Comparison of ENCODE assay signal across 10 cellular contexts in genomic region chr10:70379581-70380176, GRCh38. TPM values are rescaled to one million over a fixed set of nuclear protein-coding genes. Genes with fewer than 3 reads are reported as not detected.
DNase-seq lines count a peak whose midpoint lies in the region; ATAC-seq and TF ChIP-seq lines count a peak whose summit lies in the region.
"Had no signal": no experiment of that assay in that cellular context is flagged by ENCODE, and none has a peak within 500 bp of the region (broad histone marks: within the 10 kb centered on the region; RNA-seq: fewer than 3 reads in every experiment).

No MANE protein-coding gene starts in this region.

- H3K4me2 ChIP-seq in PC-3 (ENCODE audit: low read length), result no peak overlapping the region

- no peaks in the 10 kb centered on the region for H3K9me3 Mint-ChIP-seq in natural killer cell
- no peaks in the 10 kb centered on the region for H3K9me3 Mint-ChIP-seq in natural killer cell treated with Interleukin-12 subunit alpha and Interleukin-12 subunit beta and Interleukin-15 and Interleukin-18, amount 100 ng/mL, for 72 hours

- H3K27me3 ChIP-seq in PC-3 (ENCODE audit: low read length), result no peaks in the 10 kb centered on the region
- no peaks in the 10 kb centered on the region for H3K27me3 ChIP-seq in foreskin keratinocyte
- H3K27me3 ChIP-seq in upper lobe of left lung, result no peaks in the 10 kb centered on the region

- intact Hi-C loops in natural killer cell (cut with micrococcal nuclease), result no loop called here
- intact Hi-C loops in PC-3 (cut with micrococcal nuclease), result loop anchor here (2.0 kb wide), 1 partner anchor 163 kb away; no protein-coding TSS in a partner anchor

- H3K9ac ChIP-seq in PC-3 (ENCODE audit: low read length), result no peak overlapping the region

- H3K36me3 Mint-ChIP-seq in natural killer cell, result no peaks in the 10 kb centered on the region
- no peaks in the 10 kb centered on the region for H3K36me3 Mint-ChIP-seq in natural killer cell treated with Interleukin-12 subunit alpha and Interleukin-12 subunit beta and Interleukin-15 and Interleukin-18, amount 100 ng/mL, for 72 hours

- peaks cover 15% of the 10 kb centered on the region for H4K20me1 ChIP-seq in PC-3 (ENCODE audit: low read length)

- H3K9me2 ChIP-seq in PC-3 (replicated peaks; ENCODE audit: low read length), result no peaks in the 10 kb centered on the region

- no peak overlapping the region for H3K27ac ChIP-seq in PC-3 (ENCODE audit: low read length)
- H3K27ac ChIP-seq in foreskin keratinocyte, result no peak overlapping the region
- no peak overlapping the region for H3K27ac ChIP-seq in upper lobe of left lung

- BruUV-seq in PC-3 (replicated peaks; lab: Mats Ljungman, UMichigan), result no TSS peak

- H3K9me3 ChIP-seq in PC-3 (ENCODE audit: low read length), result no peaks in the 10 kb centered on the region
- peaks cover 0 to 8% (median 2%) of the 10 kb centered on the region in 4 donors for H3K9me3 ChIP-seq in upper lobe of left lung

- peaks cover 6 to 12% of the 10 kb centered on the region in 2 donors for H3K4me1 Mint-ChIP-seq in natural killer cell
- peaks cover 0 to 12% of the 10 kb centered on the region in 2 donors for H3K4me1 Mint-ChIP-seq in natural killer cell treated with Interleukin-12 subunit alpha and Interleukin-12 subunit beta and Interleukin-15 and Interleukin-18, amount 100 ng/mL, for 72 hours (ENCODE audit: low read depth in 2 of 2)

- no peak for TF ChIP-seq EP300 in upper lobe of left lung (IDR thresholded peaks at IDR 0.05)

- H3K4me1 ChIP-seq in PC-3 (ENCODE audit: insufficient read depth, low read length) (peaks cover 35% of the 10 kb centered on the region), foreskin keratinocyte (peaks cover 12% of the 10 kb centered on the region), upper lobe of left lung (peaks cover 10 to 16% (median 13%) of the 10 kb centered on the region in 4 donors)

- no peak overlapping the region for H2AFZ ChIP-seq in PC-3 (ENCODE audit: low read length)

- peaks cover 3% of the 10 kb centered on the region; the same call in 1 of the 2 replicates for H3K36me3 ChIP-seq in PC-3 (ENCODE audit: low read depth, low read length)
- no peaks in the 10 kb centered on the region for H3K36me3 ChIP-seq in upper lobe of left lung

- H3F3A ChIP-seq in PC-3 (ENCODE audit: low read length, unreplicated experiment), result peaks cover 6% of the 10 kb centered on the region

- H3K4me3 ChIP-seq in PC-3 (ENCODE audit: low read length), result no peak overlapping the region
- H3K4me3 ChIP-seq in upper lobe of left lung, result no peak overlapping the region

- ATAC-seq in natural killer cell (no peak), PC-3 (no peak), foreskin keratinocyte (no peak), upper lobe of left lung (ENCODE audit: low FRiP score in 2 of 2) (no peak), GM21390 (IDR thresholded peaks at IDR 0.05; ENCODE audit: unreplicated experiment) (no peak)
- ATAC-seq in natural killer cell treated with Interleukin-12 subunit alpha and Interleukin-12 subunit beta and Interleukin-15 and Interleukin-18, amount 100 ng/mL, for 72 hours, result no peak

- peaks cover 0 to 3% of the 10 kb centered on the region in 2 donors for H3K27me3 Mint-ChIP-seq in natural killer cell (ENCODE audit: low read depth in 2 of 2)
- peaks cover 0 to 2% of the 10 kb centered on the region in 2 donors for H3K27me3 Mint-ChIP-seq in natural killer cell treated with Interleukin-12 subunit alpha and Interleukin-12 subunit beta and Interleukin-15 and Interleukin-18, amount 100 ng/mL, for 72 hours

- H3K4me3 Mint-ChIP-seq in natural killer cell, result no peak overlapping the region
- no peak overlapping the region for H3K4me3 Mint-ChIP-seq in natural killer cell treated with Interleukin-12 subunit alpha and Interleukin-12 subunit beta and Interleukin-15 and Interleukin-18, amount 100 ng/mL, for 72 hours
- H3K4me3 Mint-ChIP-seq: activated B cell treated with CpG ODN at 0.5 μM for 24 hours had no signal

- peak; percentile 18 for TF ChIP-seq CTCF in natural killer cell (IDR thresholded peaks at IDR 0.05)
- TF ChIP-seq CTCF in PC-3 (conservative IDR thresholded peaks at IDR 0.05; ENCODE audit: low read depth, low read length), result peak; percentile 96
- peak; percentile 61 for TF ChIP-seq CTCF in foreskin keratinocyte (conservative IDR thresholded peaks at IDR 0.05)
- peak in 5 of 6 experiments; percentile 22 to 41 (median 30) for TF ChIP-seq CTCF in upper lobe of left lung (IDR thresholded peaks at IDR 0.05)

- POLR2A ChIA-PET in PC-3 (lab: Charles Lee; ENCODE audit: unreplicated experiment), result interaction anchor here (0.6 kb wide), 1 partner anchor 12 kb away, joined by 15 read pairs; no protein-coding TSS in a partner anchor

- H3K79me2 ChIP-seq in PC-3 (ENCODE audit: low read length), result peaks cover 45% of the 10 kb centered on the region

- no peak overlapping the region for H3K27ac Mint-ChIP-seq in natural killer cell
- H3K27ac Mint-ChIP-seq in natural killer cell treated with Interleukin-12 subunit alpha and Interleukin-12 subunit beta and Interleukin-15 and Interleukin-18, amount 100 ng/mL, for 72 hours, result no peak overlapping the region
- H3K27ac Mint-ChIP-seq: activated B cell treated with CpG ODN at 0.5 μM for 24 hours had no signal

- no peak for TF ChIP-seq POLR2A in upper lobe of left lung (IDR thresholded peaks at IDR 0.05)

- DNase-seq in natural killer cell (no peak), PC-3 (peak; percentile 83), foreskin keratinocyte (no peak), upper lobe of left lung (no peak), COLO668 (lab: John Stamatoyannopoulos, UW; ENCODE audit: unreplicated experiment) (no peak), activated gamma-delta T cell treated with Interleukin-2 at 50 U/mL for 16 hours (no peak)
- DNase-seq in natural killer cell treated with Interleukin-12 subunit alpha and Interleukin-12 subunit beta and Interleukin-15 and Interleukin-18, amount 100 ng/mL, for 72 hours (ENCODE audit: low spot score), result no peak
- DNase-seq: activated B cell treated with CpG ODN at 0.5 μM for 24 hours; stimulated activated CD4-positive, alpha-beta T cell treated with anti-CD3 and anti-CD28 coated beads, Interleukin-12 subunit alpha, Interleukin-12 subunit beta, amount 100 ng/mL, for 4 hours had no signal

- CTCF ChIA-PET in PC-3 (lab: Charles Lee), result interaction anchor here (0.5 to 1.5 kb wide), 9 partner anchors 8 to 158 kb away, joined by 3 to 10 read pairs (median 5); partner anchors contain the start of gene EIF4EBP2

- 93% methylated on average over 9 to 14 of the region's 14 CpGs for WGBS in upper lobe of left lung, 2 donors

RNA-seq across cellular contexts. Expression of gene LRRC20, which starts 2.7 kb away (rescaled TPM):
- total RNA-seq in natural killer cell (1 to 10 TPM; 1.2 to 1.5 (median 1.3) TPM), PC-3 (2014; rRNA removed) (58.7 and 59.0 TPM in 2 replicates), foreskin keratinocyte (8.5 and 12.7 TPM in 2 replicates), upper lobe of left lung (10 to 100 TPM in 3 of 6 donors, 1 to 10 TPM in 3; 7.9 to 17.0 (median 10.7) TPM)
- 10 to 100 TPM in 1 of 2 donors, 1 to 10 TPM in 1; 6.5 to 17.1 TPM for total RNA-seq in natural killer cell treated with Interleukin-12 subunit alpha and Interleukin-12 subunit beta and Interleukin-15 and Interleukin-18, amount 100 ng/mL, for 72 hours
- polyA plus RNA-seq in foreskin keratinocyte, result 7.9 and 10.5 TPM in 2 replicates

RNA-seq across cellular contexts. Expression of gene EIF4EBP2, which starts 24.3 kb away (rescaled TPM):
- total RNA-seq in natural killer cell (10 to 100 TPM; 60.6 to 71.6 (median 71.1) TPM), PC-3 (2014; rRNA removed) (29.2 and 32.6 TPM in 2 replicates), foreskin keratinocyte (23.4 and 27.5 TPM in 2 replicates), upper lobe of left lung (10 to 100 TPM; 36.3 to 85.1 (median 58.9) TPM)
- total RNA-seq in natural killer cell treated with Interleukin-12 subunit alpha and Interleukin-12 subunit beta and Interleukin-15 and Interleukin-18, amount 100 ng/mL, for 72 hours, result 10 to 100 TPM; 49.8 to 54.6 TPM
- 7.2 and 10.0 TPM in 2 replicates for polyA plus RNA-seq in foreskin keratinocyte

Comparison
In these comparisons a context has a peak if more than half of its experiments do, and no peak if none do; other contexts are left out.
1. CTCF ChIP-seq: peak in every context shown above with its lines; median percentile 96 in PC-3; 61 in foreskin keratinocyte; 30 in upper lobe of left lung; 18 in natural killer cell.